8 cellular contexts compared by ENCODE assay signal in genomic region chr15:76185716-76186115, GRCh38.
DNase-seq lines count a peak whose midpoint lies in the region; ATAC-seq and FAIRE-seq lines count a peak whose summit lies in the region.

No MANE protein-coding gene starts in this region.

- no peak overlapping the region for H3K9ac ChIP-seq in SK-N-MC (ENCODE audit: insufficient read length)

- FAIRE-seq in urothelium cell line (lab: Jason Lieb, UNC): no peak

- no peak for ATAC-seq in HG02623 (IDR thresholded peaks at IDR 0.05; ENCODE audit: unreplicated experiment)

- no peak overlapping the region for H3K27ac ChIP-seq in SK-N-MC

- DNase-seq in NCI-H510A treated with DMSO at 0.1 percent for 48 hours (lab: John Stamatoyannopoulos, UW) (peak; percentile 3), NCI-H510A (lab: John Stamatoyannopoulos, UW) (no peak), HuH-7.5 (ENCODE audit: low spot score) (peak; percentile 91), SK-N-MC (ENCODE audit: low read depth, low spot score) (peak; percentile 37), glomerular visceral epithelial cell (ENCODE audit: extremely low spot score) (peak; percentile 57), urothelium cell line (ENCODE audit: low spot score) (peak; percentile 82), ureter (ENCODE audit: low spot score) (no peak)

- H3K36me3 ChIP-seq in SK-N-MC (ENCODE audit: insufficient read depth, low read length): no peaks in the 10 kb centered on the region

- no peaks in the 10 kb centered on the region for H3K9me3 ChIP-seq in SK-N-MC (ENCODE audit: low read depth, low read length)

- no peak overlapping the region for H3K4me3 ChIP-seq in SK-N-MC

Comparison
In these comparisons a context has a peak if more than half of its experiments do, and no peak if none do; other contexts are left out.
1. DNase-seq: peak in NCI-H510A treated with DMSO at 0.1 percent for 48 hours (single experiment), HuH-7.5 (single experiment), SK-N-MC (single experiment), glomerular visceral epithelial cell (single experiment) and urothelium cell line (single experiment); none in NCI-H510A (single experiment) and ureter (single experiment).